ENCODE assay signal across 8 cellular contexts in genomic region chr1:30908446-30908885, GRCh38. TPM values are rescaled to one million over a fixed set of nuclear protein-coding genes. Genes with fewer than 3 reads are reported as not detected.
A peak's percentile ranks its signal among the peaks of the same experiment; 100 is the strongest.
DNase-seq lines count a peak whose midpoint lies in the region; ATAC-seq and TF ChIP-seq lines count a peak whose summit lies in the region.

A gene with protein sequence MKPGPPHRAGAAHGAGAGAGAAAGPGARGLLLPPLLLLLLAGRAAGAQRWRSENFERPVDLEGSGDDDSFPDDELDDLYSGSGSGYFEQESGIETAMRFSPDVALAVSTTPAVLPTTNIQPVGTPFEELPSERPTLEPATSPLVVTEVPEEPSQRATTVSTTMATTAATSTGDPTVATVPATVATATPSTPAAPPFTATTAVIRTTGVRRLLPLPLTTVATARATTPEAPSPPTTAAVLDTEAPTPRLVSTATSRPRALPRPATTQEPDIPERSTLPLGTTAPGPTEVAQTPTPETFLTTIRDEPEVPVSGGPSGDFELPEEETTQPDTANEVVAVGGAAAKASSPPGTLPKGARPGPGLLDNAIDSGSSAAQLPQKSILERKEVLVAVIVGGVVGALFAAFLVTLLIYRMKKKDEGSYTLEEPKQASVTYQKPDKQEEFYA (minus strand): TSS chr1:30908758. CDS start chr1:30908586, 172 bp downstream.

- ATAC-seq in upper lobe of left lung (ENCODE audit: low FRiP score in 2 of 2), result peak in 1 of 2 donors; percentile 58
- ATAC-seq in HG03108 (IDR thresholded peaks at IDR 0.05; ENCODE audit: unreplicated experiment), result no peak

- peak within 1 kb of the TSS; percentile 60 for H3K4ac ChIP-seq in mesendoderm (ENCODE audit: low read depth, low read length)

- peak within 1 kb of the TSS; percentile 49; the same call in 1 of the 2 replicates for H3K4me3 ChIP-seq in PC-9
- peak within 1 kb of the TSS; percentile 50 to 87 (median 73) for H3K4me3 ChIP-seq in dorsolateral prefrontal cortex
- peak within 1 kb of the TSS; percentile 46 for H3K4me3 ChIP-seq in mesendoderm (ENCODE audit: low read length)
- H3K4me3 ChIP-seq in upper lobe of left lung, result peak within 1 kb of the TSS; percentile 39 to 63 (median 54)

- TF ChIP-seq CTCF in GM10248 (IDR thresholded peaks at IDR 0.05; ENCODE audit: control extremely low read depth, extremely low read depth, low read depth, missing control alignments) (no peak), PC-9 (conservative IDR thresholded peaks at IDR 0.05) (no peak), dorsolateral prefrontal cortex (IDR thresholded peaks at IDR 0.05 in 54 of 56, conservative IDR thresholded peaks at IDR 0.05 in 2 of 56; ENCODE audit: low read depth in 1 of 56, partially characterized antibody in 56 of 56) (no peak), upper lobe of left lung (IDR thresholded peaks at IDR 0.05) (no peak)

- H4K20me1 ChIP-seq in PC-9 (ENCODE audit: insufficient read depth), result no peaks in the 10 kb centered on the region

- no peaks in the 10 kb centered on the region for H3K36me3 ChIP-seq in PC-9 (ENCODE audit: low read depth)
- H3K36me3 ChIP-seq in mesendoderm (ENCODE audit: control insufficient read depth, insufficient read depth, low read length), result no peaks in the 10 kb centered on the region
- no peaks in the 10 kb centered on the region for H3K36me3 ChIP-seq in upper lobe of left lung

- H2BK5ac ChIP-seq in mesendoderm (ENCODE audit: low read length), result no peak within 1 kb of the TSS

- peaks cover 17% of the 10 kb centered on the region for H3K4me1 ChIP-seq in PC-9 (replicated peaks; ENCODE audit: insufficient read depth)
- H3K4me1 ChIP-seq in mesendoderm (ENCODE audit: control insufficient read depth, low read depth, low read length), result peaks cover 13% of the 10 kb centered on the region
- H3K4me1 ChIP-seq in upper lobe of left lung, result peaks cover 25 to 47% (median 35%) of the 10 kb centered on the region in 4 donors

- peak; percentile 56 for DNase-seq in GM10248 (ENCODE audit: extremely low spot score)
- DNase-seq in PC-9, result peak in 1 of 2 experiments; percentile 22
- peak in 4 of 10 donors; percentile 16 to 51 (median 30) for DNase-seq in dorsolateral prefrontal cortex
- DNase-seq in mesendoderm, result no peak
- peak in 1 of 2 donors; percentile 90 for DNase-seq in upper lobe of left lung
- no peak for DNase-seq in DMS79 (lab: John Stamatoyannopoulos, UW)
- no peak for DNase-seq in NCI-H1092 treated with DMSO at 0.1 percent for 48 hours (lab: John Stamatoyannopoulos, UW)

- no CpG with 5 or more reads among the region's 86 CpGs for WGBS in mesendoderm (ENCODE audit: extremely low coverage, insufficient coverage, low lambda C conversion rate)
- WGBS in upper lobe of left lung, 2 donors, result 0% methylated on average over 3 of the region's 86 CpGs; no CpG with 5 or more reads in 1 of the 2 donors

- H2BK120ac ChIP-seq in mesendoderm (ENCODE audit: low read depth, low read length), result no peak within 1 kb of the TSS

- H3K23ac ChIP-seq in mesendoderm (ENCODE audit: low read length), result peak within 1 kb of the TSS; percentile 24

- H3K79me1 ChIP-seq in mesendoderm (ENCODE audit: low read length), result peaks cover 6% of the 10 kb centered on the region

- no peak within 1 kb of the TSS for H2BK15ac ChIP-seq in mesendoderm (replicated peaks; ENCODE audit: low read depth)

- no peaks in the 10 kb centered on the region for H3K9me2 ChIP-seq in PC-9 (ENCODE audit: insufficient read depth)

- no TSS peak for BruUV-seq in PC-9 (replicated peaks; lab: Mats Ljungman, UMichigan)

- H3K79me2 ChIP-seq in PC-9 (ENCODE audit: low read depth), result no peaks in the 10 kb centered on the region
- peaks cover 2% of the 10 kb centered on the region for H3K79me2 ChIP-seq in mesendoderm (ENCODE audit: control insufficient read depth, insufficient read depth, low read length)

- H3K9me3 ChIP-seq in PC-9 (ENCODE audit: insufficient read depth, low read depth), result no peaks in the 10 kb centered on the region
- H3K9me3 ChIP-seq in upper lobe of left lung, result no peaks in the 10 kb centered on the region

- no peaks in the 10 kb centered on the region for H3F3A ChIP-seq in PC-9 (ENCODE audit: insufficient read depth, low read depth)

- no peak within 1 kb of the TSS for H2AFZ ChIP-seq in PC-9

- intact Hi-C loops in PC-9 (cut with micrococcal nuclease; ENCODE audit: unreplicated experiment), result no loop called here
- intact Hi-C loops in dorsolateral prefrontal cortex (cut with DNase I), result loop anchor here in 1 of 2 donors (10.0 kb wide), 1 partner anchor 54 kb away; no protein-coding TSS in a partner anchor

- CTCF ChIA-PET in GM10248 (lab: Yijun Ruan, JAX) (interaction anchor here (8.7 kb wide), 1 partner anchor 105 kb away, joined by 246 read pairs; no protein-coding TSS in a partner anchor), PC-9 (lab: Charles Lee) (no interaction called here)

- no peak within 1 kb of the TSS for H4K5ac ChIP-seq in mesendoderm (ENCODE audit: low read length)

- POLR2A ChIA-PET in GM10248 (lab: Yijun Ruan, JAX), result no interaction called here
- POLR2A ChIA-PET in PC-9 (lab: Charles Lee; ENCODE audit: unreplicated experiment), result no interaction called here

- H3K4me2 ChIP-seq in PC-9 (peak within 1 kb of the TSS; percentile 60), mesendoderm (ENCODE audit: low read length) (peak within 1 kb of the TSS; percentile 85)

- no peaks in the 10 kb centered on the region for H3K27me3 ChIP-seq in PC-9 (ENCODE audit: insufficient read depth, low read depth)
- no peaks in the 10 kb centered on the region for H3K27me3 ChIP-seq in dorsolateral prefrontal cortex
- H3K27me3 ChIP-seq in mesendoderm (ENCODE audit: insufficient read depth, low read length, poor library complexity), result no peaks in the 10 kb centered on the region
- peaks cover 0 to 1% (median 0%) of the 10 kb centered on the region in 4 donors for H3K27me3 ChIP-seq in upper lobe of left lung

- H3K18ac ChIP-seq in mesendoderm (ENCODE audit: low read length), result peak within 1 kb of the TSS; percentile 72

- peak within 1 kb of the TSS; percentile 37; the same call in 1 of the 2 replicates for H3K27ac ChIP-seq in PC-9
- peak within 1 kb of the TSS in 53 of 59 donors; percentile 4 to 85 (median 69) for H3K27ac ChIP-seq in dorsolateral prefrontal cortex
- H3K27ac ChIP-seq in mesendoderm (ENCODE audit: low read depth, low read length), result no peak within 1 kb of the TSS
- peak within 1 kb of the TSS; percentile 61 to 77 (median 68) for H3K27ac ChIP-seq in upper lobe of left lung

- H3K9ac ChIP-seq in mesendoderm (ENCODE audit: low read length), result peak within 1 kb of the TSS; percentile 80

- no peak for TF ChIP-seq EP300 in upper lobe of left lung (IDR thresholded peaks at IDR 0.05)

- peak within 1 kb of the TSS; percentile 85 for H3K56ac ChIP-seq in mesendoderm (ENCODE audit: low read length)

- no peak within 1 kb of the TSS for H2AK5ac ChIP-seq in mesendoderm (ENCODE audit: low read length)

- H4K8ac ChIP-seq in mesendoderm (ENCODE audit: low read depth, low read length), result no peak within 1 kb of the TSS

- TF ChIP-seq POLR2A in upper lobe of left lung (IDR thresholded peaks at IDR 0.05), result no peak

RNA-seq across cellular contexts. Expression of the gene that starts here (rescaled TPM):
- total RNA-seq in PC-9 (2021) (33.7 and 37.4 TPM in 2 replicates), dorsolateral prefrontal cortex (100 to 1,000 TPM in 115 of 120 experiments, 10 to 100 TPM in 5; 83.7 to 243 (median 122) TPM), upper lobe of left lung (10 to 100 TPM; 15.8 to 65.8 (median 30.1) TPM)
- 18.5 TPM for polyA plus RNA-seq in mesendoderm (2013, experiment 1 of 2)
- polyA plus RNA-seq in mesendoderm (2013, experiment 2 of 2), result 20.4 TPM
